ENCODE assay signal across 7 cellular contexts in genomic region chrX:65273152-65273551, GRCh38.
"Had no signal": no experiment of that assay in that cellular context is flagged by ENCODE, and none has a peak within 500 bp of the region (broad histone marks: within the 10 kb centered on the region; RNA-seq: fewer than 3 reads in every experiment).

No MANE protein-coding gene starts in this region.

- H3K4me2 ChIP-seq: KMS-11 had no signal

- H3K4me3 ChIP-seq: K562 had no signal

- FAIRE-seq: HTR-8/SVneo, K562 had no signal

- H3K27ac ChIP-seq: HL-60, KMS-11 had no signal

- ATAC-seq: K562 had no signal

- DNase-seq: IMR-90, KBM-7, KG1 had no signal

- H3K9ac ChIP-seq: KMS-11 had no signal
